Comparison of ENCODE assay signal across 9 cellular contexts in genomic region chr9:137129089-137129455, GRCh38. TPM values are rescaled to one million over a fixed set of nuclear protein-coding genes. Genes with fewer than 3 reads are reported as not detected.
A peak's percentile ranks its signal among the peaks of the same experiment; 100 is the strongest.
DNase-seq lines count a peak whose midpoint lies in the region; ATAC-seq and TF ChIP-seq lines count a peak whose summit lies in the region.
"Had no signal": no experiment of that assay in that cellular context is flagged by ENCODE, and none has a peak within 500 bp of the region (broad histone marks: within the 10 kb centered on the region; RNA-seq: fewer than 3 reads in every experiment).

No MANE protein-coding gene starts in this region.

- WGBS in heart left ventricle, 4 donors = 10 to 37% (median 20%) methylated on average over 7 to 26 of the region's 26 CpGs

- CTCF ChIA-PET in activated CD4-positive, alpha-beta memory T cell treated with anti-CD3 and anti-CD28 coated beads for 36 hours (lab: Charles Lee) = interaction anchor here (0.6 to 2.7 kb wide), 20 partner anchors 10 to 173 kb away, joined by 3 to 13 read pairs (median 4); partner anchors contain the start of genes ANAPC2, GRIN1, NRARP and SSNA1

- no peak for TF ChIP-seq POLR2A in heart left ventricle (IDR thresholded peaks at IDR 0.05)

- H3K36me3 Mint-ChIP-seq in activated CD4-positive, alpha-beta memory T cell treated with anti-CD3 and anti-CD28 coated beads for 36 hours = peaks cover 2% of the 10 kb centered on the region

- peak overlapping the region; percentile 85 for H3K4me3 ChIP-seq in GM12875 (ENCODE audit: low read depth, low read length)
- H3K4me3 ChIP-seq in heart left ventricle = peak overlapping the region; percentile 52 to 89 (median 80)
- peak overlapping the region; percentile 72 for H3K4me3 ChIP-seq in retinal pigment epithelial cell (ENCODE audit: low read length)

- peaks cover 0 to 14% (median 0%) of the 10 kb centered on the region in 12 donors for H3K9me3 ChIP-seq in heart left ventricle

- H3K36me3 ChIP-seq in heart left ventricle = no peaks in the 10 kb centered on the region

- H3K9me3 Mint-ChIP-seq in activated CD4-positive, alpha-beta memory T cell treated with anti-CD3 and anti-CD28 coated beads for 36 hours = no peaks in the 10 kb centered on the region

- H3K4me3 Mint-ChIP-seq in activated CD4-positive, alpha-beta memory T cell treated with anti-CD3 and anti-CD28 coated beads for 36 hours = peak overlapping the region; percentile 84

- intact Hi-C loops in activated CD4-positive, alpha-beta memory T cell treated with anti-CD3 and anti-CD28 coated beads for 36 hours (cut with micrococcal nuclease) = loop anchor here (1.0 to 5.0 kb wide), 5 partner anchors 15 to 113 kb away; partner anchors contain the start of genes DPP7, MAN1B1, RNF208 and TUBB4B
- intact Hi-C loops in heart left ventricle (cut with DNase I) = loop anchor here in 5 of 10 donors (1.0 to 10.0 kb wide), 4 partner anchors 38 to 296 kb away; partner anchors contain the start of genes ANAPC2 (in 3 of the 5), SSNA1 (in 3 of the 5), EXD3 (in 1 of the 5) and NOXA1 (in 1 of the 5)

- peaks cover 2% of the 10 kb centered on the region for H3K27me3 Mint-ChIP-seq in activated CD4-positive, alpha-beta memory T cell treated with anti-CD3 and anti-CD28 coated beads for 36 hours

- DNase-seq in activated CD4-positive, alpha-beta memory T cell treated with anti-CD3 and anti-CD28 coated beads for 36 hours = peak; percentile 40
- DNase-seq in heart left ventricle (peak in 1 of 5 donors; percentile 65), retinal pigment epithelial cell (ENCODE audit: low read depth) (no peak), OCI-M1 (lab: John Stamatoyannopoulos, UW) (no peak), CD1c-positive myeloid dendritic cell (ENCODE audit: extremely low spot score) (no peak), GM19238 (ENCODE audit: insufficient read length, low spot score) (no peak)

- H3K27ac ChIP-seq in heart left ventricle = peak overlapping the region in 11 of 12 donors; percentile 58 to 87 (median 72)

- no peak for TF ChIP-seq CTCF in GM12875 (IDR thresholded peaks at IDR 0.05; ENCODE audit: borderline replicate concordance, insufficient read depth, low read depth, low read length)
- TF ChIP-seq CTCF in heart left ventricle (IDR thresholded peaks at IDR 0.05) = no peak
- TF ChIP-seq CTCF in retinal pigment epithelial cell (conservative IDR thresholded peaks at IDR 0.05; ENCODE audit: low read depth, low read length) = no peak

- peaks cover 0 to 39% (median 24%) of the 10 kb centered on the region in 12 donors for H3K4me1 ChIP-seq in heart left ventricle

- ATAC-seq in HG02840 (IDR thresholded peaks at IDR 0.05; ENCODE audit: low FRiP score, unreplicated experiment) (peak; percentile 10), heart left ventricle (peak in 3 of 4 donors; percentile 5 to 25 (median 19))

- POLR2A ChIA-PET in activated CD4-positive, alpha-beta memory T cell treated with anti-CD3 and anti-CD28 coated beads for 36 hours (lab: Charles Lee) = interaction anchor here (1.0 to 4.3 kb wide), 10 partner anchors 15 to 113 kb away, joined by 3 to 26 read pairs (median 9); partner anchors contain the start of genes ANAPC2, DPP7, MAN1B1 and NDOR1

- peaks cover 0 to 21% (median 5%) of the 10 kb centered on the region in 9 donors for H3K27me3 ChIP-seq in heart left ventricle

- peak overlapping the region; percentile 87 for H3K27ac Mint-ChIP-seq in activated CD4-positive, alpha-beta memory T cell treated with anti-CD3 and anti-CD28 coated beads for 36 hours

- peaks cover 20% of the 10 kb centered on the region for H3K4me1 Mint-ChIP-seq in activated CD4-positive, alpha-beta memory T cell treated with anti-CD3 and anti-CD28 coated beads for 36 hours (ENCODE audit: low read depth)

RNA-seq across cellular contexts. Expression of gene GRIN1, which starts 9.9 kb away (rescaled TPM):
- not detected for total RNA-seq in activated CD4-positive, alpha-beta memory T cell treated with anti-CD3 and anti-CD28 coated beads for 36 hours
- total RNA-seq in heart left ventricle = not detected
- polyA plus RNA-seq in heart left ventricle = under 1 TPM in 1 of 2 donors, not detected in 1; 0.10 TPM

RNA-seq across cellular contexts. Expression of gene DPP7, which starts 14.5 kb away (rescaled TPM):
- total RNA-seq in activated CD4-positive, alpha-beta memory T cell treated with anti-CD3 and anti-CD28 coated beads for 36 hours = 100 to 1,000 TPM; 195 to 208 TPM
- 100 to 1,000 TPM in 8 of 9 donors, 10 to 100 TPM in 1; 96.6 to 137 (median 119) TPM for total RNA-seq in heart left ventricle
- 100 to 1,000 TPM; 112 to 260 TPM for polyA plus RNA-seq in heart left ventricle

RNA-seq across cellular contexts. Expression of gene LRRC26, which starts 40.8 kb away (rescaled TPM):
- total RNA-seq in activated CD4-positive, alpha-beta memory T cell treated with anti-CD3 and anti-CD28 coated beads for 36 hours = not detected
- total RNA-seq in heart left ventricle = not detected
- polyA plus RNA-seq in heart left ventricle = not detected
- total RNA-seq: T-helper 2 cell treated with Interferon-gamma antibody and Interleukin-4, amounts not matched to agents 100 ng/mL and 5 ng/mL, for 36 hours had no signal

RNA-seq across cellular contexts. Expression of gene MAN1B1, which starts 42.3 kb away (rescaled TPM):
- 10 to 100 TPM; 32.9 to 33.1 TPM for total RNA-seq in activated CD4-positive, alpha-beta memory T cell treated with anti-CD3 and anti-CD28 coated beads for 36 hours
- total RNA-seq in heart left ventricle = 10 to 100 TPM; 17.6 to 40.6 (median 21.7) TPM
- 10 to 100 TPM; 26.7 to 29.5 TPM for polyA plus RNA-seq in heart left ventricle

RNA-seq across cellular contexts. Expression of gene TMEM210, which starts 42.8 kb away (rescaled TPM):
- not detected for total RNA-seq in activated CD4-positive, alpha-beta memory T cell treated with anti-CD3 and anti-CD28 coated beads for 36 hours
- not detected for total RNA-seq in heart left ventricle
- not detected for polyA plus RNA-seq in heart left ventricle
- total RNA-seq: T-helper 2 cell treated with Interferon-gamma antibody and Interleukin-4, amounts not matched to agents 100 ng/mL and 5 ng/mL, for 36 hours had no signal
